20 cellular contexts compared by ENCODE assay signal in genomic region chr6:160068346-160068745, GRCh38. TPM values are rescaled to one million over a fixed set of nuclear protein-coding genes. Genes with fewer than 3 reads are reported as not detected.
DNase-seq lines count a peak whose midpoint lies in the region; ATAC-seq and TF ChIP-seq lines count a peak whose summit lies in the region.
"Had no signal": no experiment of that assay in that cellular context is flagged by ENCODE, and none has a peak within 500 bp of the region (broad histone marks: within the 10 kb centered on the region; RNA-seq: fewer than 3 reads in every experiment).

No MANE protein-coding gene starts in this region.

- CTCF ChIA-PET in activated CD4-positive, alpha-beta memory T cell treated with anti-CD3 and anti-CD28 coated beads, Interleukin-2, amount 10 ng/mL, durations not matched to agents 7 days and 5 days (lab: Charles Lee): no interaction called here
- CTCF ChIA-PET in activated CD4-positive, alpha-beta memory T cell treated with anti-CD3 and anti-CD28 coated beads for 36 hours (lab: Charles Lee): no interaction called here
- CTCF ChIA-PET in Caco-2 (lab: Charles Lee): no interaction called here

- peak overlapping the region; percentile 63 for H3K27ac Mint-ChIP-seq in activated CD4-positive, alpha-beta memory T cell treated with anti-CD3 and anti-CD28 coated beads, Interleukin-2, amount 10 ng/mL, durations not matched to agents 7 days and 5 days
- H3K27ac Mint-ChIP-seq in activated CD4-positive, alpha-beta memory T cell treated with anti-CD3 and anti-CD28 coated beads for 36 hours: no peak overlapping the region
- H3K27ac Mint-ChIP-seq in Caco-2 (ENCODE audit: unreplicated experiment) (peak overlapping the region; percentile 20), nephron progenitor cell (peak overlapping the region; percentile 9)
- H3K27ac Mint-ChIP-seq in activated naive CD8-positive, alpha-beta T cell treated with anti-CD3 and anti-CD28 coated beads, Interleukin-2, amount 10 ng/mL, durations not matched to agents 7 days and 5 days: peak overlapping the region; percentile 14
- H3K27ac Mint-ChIP-seq: dendritic cell treated with granulocyte-macrophage colony-stimulating factor and Interleukin-4, amounts not matched to agents 40 ng/mL and 50 ng/mL, for 4 days; WTC11 had no signal

- H3K27me3 Mint-ChIP-seq in activated CD4-positive, alpha-beta memory T cell treated with anti-CD3 and anti-CD28 coated beads, Interleukin-2, amount 10 ng/mL, durations not matched to agents 7 days and 5 days: no peaks in the 10 kb centered on the region
- no peaks in the 10 kb centered on the region for H3K27me3 Mint-ChIP-seq in activated CD4-positive, alpha-beta memory T cell treated with anti-CD3 and anti-CD28 coated beads for 36 hours
- H3K27me3 Mint-ChIP-seq in Caco-2 (ENCODE audit: insufficient read depth, unreplicated experiment) (no peaks in the 10 kb centered on the region), nephron progenitor cell (ENCODE audit: low read depth, poor library complexity) (no peaks in the 10 kb centered on the region)
- H3K27me3 Mint-ChIP-seq in activated naive CD8-positive, alpha-beta T cell treated with anti-CD3 and anti-CD28 coated beads, Interleukin-2, amount 10 ng/mL, durations not matched to agents 7 days and 5 days: peaks cover 2% of the 10 kb centered on the region
- H3K27me3 Mint-ChIP-seq: dendritic cell treated with granulocyte-macrophage colony-stimulating factor and Interleukin-4, amounts not matched to agents 40 ng/mL and 50 ng/mL, for 4 days had no signal

- H3K4me1 Mint-ChIP-seq in activated CD4-positive, alpha-beta memory T cell treated with anti-CD3 and anti-CD28 coated beads, Interleukin-2, amount 10 ng/mL, durations not matched to agents 7 days and 5 days: peaks cover 56% of the 10 kb centered on the region
- peaks cover 21% of the 10 kb centered on the region for H3K4me1 Mint-ChIP-seq in activated CD4-positive, alpha-beta memory T cell treated with anti-CD3 and anti-CD28 coated beads for 36 hours (ENCODE audit: low read depth)
- H3K4me1 Mint-ChIP-seq in Caco-2 (ENCODE audit: low read depth, unreplicated experiment) (no peaks in the 10 kb centered on the region), nephron progenitor cell (no peaks in the 10 kb centered on the region)
- peaks cover 34% of the 10 kb centered on the region for H3K4me1 Mint-ChIP-seq in activated naive CD8-positive, alpha-beta T cell treated with anti-CD3 and anti-CD28 coated beads, Interleukin-2, amount 10 ng/mL, durations not matched to agents 7 days and 5 days
- H3K4me1 Mint-ChIP-seq: WTC11 had no signal

- H3K27ac ChIP-seq in dorsolateral prefrontal cortex: no peak overlapping the region
- H3K27ac ChIP-seq: adrenal gland, C4-2B, left lung, PC-9, testis had no signal

- H3K9me3 ChIP-seq in Caco-2: no peaks in the 10 kb centered on the region
- H3K9me3 ChIP-seq: adrenal gland, left lung, testis had no signal

- no peak for ATAC-seq in activated naive CD8-positive, alpha-beta T cell treated with anti-CD3 and anti-CD28 coated beads, Interleukin-2, amount 10 ng/mL, durations not matched to agents 7 days and 5 days (ENCODE audit: low read depth)
- ATAC-seq in HG03108 (IDR thresholded peaks at IDR 0.05; ENCODE audit: unreplicated experiment): no peak
- ATAC-seq: left lung, WTC11 had no signal

- POLR2A ChIA-PET in activated CD4-positive, alpha-beta memory T cell treated with anti-CD3 and anti-CD28 coated beads, Interleukin-2, amount 10 ng/mL, durations not matched to agents 7 days and 5 days (lab: Charles Lee): no interaction called here
- POLR2A ChIA-PET in activated CD4-positive, alpha-beta memory T cell treated with anti-CD3 and anti-CD28 coated beads for 36 hours (lab: Charles Lee): no interaction called here
- POLR2A ChIA-PET in Caco-2 (lab: Charles Lee): no interaction called here
- POLR2A ChIA-PET in activated naive CD8-positive, alpha-beta T cell treated with anti-CD3 and anti-CD28 coated beads, Interleukin-2, amount 10 ng/mL, durations not matched to agents 7 days and 5 days (lab: Charles Lee): no interaction called here

- intact Hi-C loops in activated CD4-positive, alpha-beta memory T cell treated with anti-CD3 and anti-CD28 coated beads for 36 hours (cut with micrococcal nuclease): no loop called here
- intact Hi-C loops in Caco-2 (cut with micrococcal nuclease; ENCODE audit: unreplicated experiment) (no loop called here), dorsolateral prefrontal cortex (cut with DNase I) (no loop called here)

- H3K27me3 ChIP-seq in Caco-2 (replicated peaks; ENCODE audit: control insufficient read depth, insufficient read depth, low read length) (no peaks in the 10 kb centered on the region), dorsolateral prefrontal cortex (no peaks in the 10 kb centered on the region)
- H3K27me3 ChIP-seq: adrenal gland, left lung, testis had no signal

- peak overlapping the region; percentile 35 for H3K4me3 Mint-ChIP-seq in activated CD4-positive, alpha-beta memory T cell treated with anti-CD3 and anti-CD28 coated beads, Interleukin-2, amount 10 ng/mL, durations not matched to agents 7 days and 5 days
- no peak overlapping the region for H3K4me3 Mint-ChIP-seq in activated CD4-positive, alpha-beta memory T cell treated with anti-CD3 and anti-CD28 coated beads for 36 hours
- H3K4me3 Mint-ChIP-seq in Caco-2 (ENCODE audit: unreplicated experiment) (no peak overlapping the region), nephron progenitor cell (no peak overlapping the region)
- peak overlapping the region; percentile 68 for H3K4me3 Mint-ChIP-seq in activated naive CD8-positive, alpha-beta T cell treated with anti-CD3 and anti-CD28 coated beads, Interleukin-2, amount 10 ng/mL, durations not matched to agents 7 days and 5 days
- H3K4me3 Mint-ChIP-seq: dendritic cell treated with granulocyte-macrophage colony-stimulating factor and Interleukin-4, amounts not matched to agents 40 ng/mL and 50 ng/mL, for 4 days; WTC11 had no signal

- no peaks in the 10 kb centered on the region for H3K9me3 Mint-ChIP-seq in activated CD4-positive, alpha-beta memory T cell treated with anti-CD3 and anti-CD28 coated beads, Interleukin-2, amount 10 ng/mL, durations not matched to agents 7 days and 5 days
- H3K9me3 Mint-ChIP-seq in activated CD4-positive, alpha-beta memory T cell treated with anti-CD3 and anti-CD28 coated beads for 36 hours: no peaks in the 10 kb centered on the region
- H3K9me3 Mint-ChIP-seq in Caco-2 (ENCODE audit: unreplicated experiment) (no peaks in the 10 kb centered on the region), nephron progenitor cell (no peaks in the 10 kb centered on the region)
- H3K9me3 Mint-ChIP-seq in activated naive CD8-positive, alpha-beta T cell treated with anti-CD3 and anti-CD28 coated beads, Interleukin-2, amount 10 ng/mL, durations not matched to agents 7 days and 5 days: no peaks in the 10 kb centered on the region
- H3K9me3 Mint-ChIP-seq: dendritic cell treated with granulocyte-macrophage colony-stimulating factor and Interleukin-4, amounts not matched to agents 40 ng/mL and 50 ng/mL, for 4 days; WTC11 had no signal

- no TSS peak for BruUV-seq in Caco-2 (replicated peaks; lab: Mats Ljungman, UMichigan)

- peaks cover 88% of the 10 kb centered on the region for H3K36me3 Mint-ChIP-seq in activated CD4-positive, alpha-beta memory T cell treated with anti-CD3 and anti-CD28 coated beads, Interleukin-2, amount 10 ng/mL, durations not matched to agents 7 days and 5 days (ENCODE audit: low read depth)
- peaks cover 70% of the 10 kb centered on the region for H3K36me3 Mint-ChIP-seq in activated CD4-positive, alpha-beta memory T cell treated with anti-CD3 and anti-CD28 coated beads for 36 hours
- H3K36me3 Mint-ChIP-seq in Caco-2 (ENCODE audit: insufficient read depth, unreplicated experiment) (peaks cover 78% of the 10 kb centered on the region), nephron progenitor cell (ENCODE audit: low read depth) (peaks cover 81% of the 10 kb centered on the region)
- peaks cover 73% of the 10 kb centered on the region for H3K36me3 Mint-ChIP-seq in activated naive CD8-positive, alpha-beta T cell treated with anti-CD3 and anti-CD28 coated beads, Interleukin-2, amount 10 ng/mL, durations not matched to agents 7 days and 5 days

- TF ChIP-seq CTCF in Caco-2 (IDR thresholded peaks at IDR 0.05; ENCODE audit: insufficient read depth in 1 of 2, low read depth in 1 of 2, low read length in 1 of 2, severe bottlenecking in 1 of 2, unreplicated experiment in 1 of 2) (no peak), nephron progenitor cell (IDR thresholded peaks at IDR 0.05) (no peak), dorsolateral prefrontal cortex (IDR thresholded peaks at IDR 0.05 in 54 of 56, conservative IDR thresholded peaks at IDR 0.05 in 2 of 56; ENCODE audit: low read depth in 1 of 56, partially characterized antibody in 56 of 56) (no peak)

- H3K36me3 ChIP-seq in Caco-2 (ENCODE audit: control insufficient read depth, insufficient read depth, low read length): peaks cover 6% of the 10 kb centered on the region

- no peak overlapping the region for H3K4me3 ChIP-seq in Caco-2 (ENCODE audit: low read depth, low read length)
- no peak overlapping the region for H3K4me3 ChIP-seq in dorsolateral prefrontal cortex
- H3K4me3 ChIP-seq: adrenal gland, left lung, PC-9, testis had no signal

- no peak for DNase-seq in activated CD4-positive, alpha-beta memory T cell treated with anti-CD3 and anti-CD28 coated beads, Interleukin-2, amount 10 ng/mL, durations not matched to agents 7 days and 5 days
- DNase-seq in activated CD4-positive, alpha-beta memory T cell treated with anti-CD3 and anti-CD28 coated beads for 36 hours: no peak
- no peak for DNase-seq in Caco-2
- DNase-seq in activated naive CD8-positive, alpha-beta T cell treated with anti-CD3 and anti-CD28 coated beads, Interleukin-2, amount 10 ng/mL, durations not matched to agents 7 days and 5 days: no peak
- no peak for DNase-seq in nephron progenitor cell
- DNase-seq in dorsolateral prefrontal cortex: no peak
- no peak for DNase-seq in iPS-NIHi7 (ENCODE audit: extremely low spot score)
- DNase-seq: adrenal gland; foreskin melanocyte; left lung; midbrain; NCI-H2227 treated with DMSO at 0.1 percent for 48 hours; NCI-H82; PC-9; stimulated activated CD4-positive, alpha-beta T cell treated with anti-CD3 and anti-CD28 coated beads, Interleukin-12 subunit alpha, Interleukin-12 subunit beta, amount 100 ng/mL, for 4 hours; testis had no signal

- H3K4me1 ChIP-seq in Caco-2: no peaks in the 10 kb centered on the region
- H3K4me1 ChIP-seq: adrenal gland, left lung, testis had no signal

RNA-seq across cellular contexts. Expression of gene SLC22A1, which starts 53.3 kb away (rescaled TPM):
- 1 to 10 TPM in 1 of 2 experiments, under 1 TPM in 1; 0.81 to 1.3 TPM for total RNA-seq in activated CD4-positive, alpha-beta memory T cell treated with anti-CD3 and anti-CD28 coated beads, Interleukin-2, amount 10 ng/mL, durations not matched to agents 7 days and 5 days
- under 1 TPM; 0.14 to 0.99 TPM for total RNA-seq in activated CD4-positive, alpha-beta memory T cell treated with anti-CD3 and anti-CD28 coated beads for 36 hours
- total RNA-seq in Caco-2 (2022): 1.5 and 2.0 TPM in 2 replicates
- 1 to 10 TPM; 1.2 to 1.8 TPM for total RNA-seq in activated naive CD8-positive, alpha-beta T cell treated with anti-CD3 and anti-CD28 coated beads, Interleukin-2, amount 10 ng/mL, durations not matched to agents 7 days and 5 days
- total RNA-seq in dorsolateral prefrontal cortex: 1 to 10 TPM in 105 of 120 experiments, under 1 TPM in 15; 0.40 to 6.7 (median 2.3) TPM
- total RNA-seq: PC-9 had no signal

Comparison
In these comparisons a context has a peak if more than half of its experiments do, and no peak if none do; other contexts are left out.
1. H3K4me3 Mint-ChIP-seq: peak in activated CD4-positive, alpha-beta memory T cell treated with anti-CD3 and anti-CD28 coated beads, Interleukin-2, amount 10 ng/mL, durations not matched to agents 7 days and 5 days (single experiment) and activated naive CD8-positive, alpha-beta T cell treated with anti-CD3 and anti-CD28 coated beads, Interleukin-2, amount 10 ng/mL, durations not matched to agents 7 days and 5 days (single experiment); none in activated CD4-positive, alpha-beta memory T cell treated with anti-CD3 and anti-CD28 coated beads for 36 hours (single experiment), Caco-2 (single experiment) and nephron progenitor cell (single experiment).